In the genomic region with DNA sequence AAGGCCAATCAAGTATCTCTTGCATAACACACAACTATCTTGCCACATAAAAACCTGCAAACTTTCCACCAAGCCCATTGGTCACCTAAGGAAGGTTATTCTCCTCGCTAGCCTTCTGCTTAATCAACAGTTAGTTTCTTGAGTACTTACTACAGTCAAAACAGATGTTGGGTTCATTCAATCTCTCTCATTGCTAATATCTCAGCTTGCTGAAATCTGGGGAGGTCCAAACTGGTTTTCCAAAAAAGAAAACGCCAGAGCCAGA, we compare ENCODE assay signal across 25 cellular contexts.
DNase-seq lines count a peak whose midpoint lies in the region; ATAC-seq and TF ChIP-seq lines count a peak whose summit lies in the region.
"Had no signal": no experiment of that assay in that cellular context is flagged by ENCODE, and none has a peak within 500 bp of the region (broad histone marks: within the 10 kb centered on the region; RNA-seq: fewer than 3 reads in every experiment).

No MANE protein-coding gene starts in this region.

- TF ChIP-seq CTCF in HEK293 (tag by site-specific recombination; IDR thresholded peaks at IDR 0.05), result no peak
- no peak for TF ChIP-seq CTCF in ascending aorta (IDR thresholded peaks at IDR 0.05)
- no peak for TF ChIP-seq CTCF in gastrocnemius medialis (IDR thresholded peaks at IDR 0.05 in 4 of 5, conservative IDR thresholded peaks at IDR 0.05 in 1 of 5)
- no peak for TF ChIP-seq CTCF in ovary (IDR thresholded peaks at IDR 0.05)

- H3K4me3 ChIP-seq in HEK293 (ENCODE audit: low read depth, low read length), result no peak overlapping the region
- H3K4me3 ChIP-seq in ascending aorta, result no peak overlapping the region
- no peak overlapping the region for H3K4me3 ChIP-seq in gastrocnemius medialis
- H3K4me3 ChIP-seq in ovary, result no peak overlapping the region
- H3K4me3 ChIP-seq: BLaER1, GM12878 had no signal

- H3K27ac ChIP-seq in HEK293 (ENCODE audit: extremely low read depth, low read depth, low read length) (no peak overlapping the region), ascending aorta (peak overlapping the region; percentile 2 to 81), gastrocnemius medialis (peak overlapping the region; percentile 84 to 97 (median 91)), ovary (no peak overlapping the region)
- H3K27ac ChIP-seq: BLaER1 had no signal

- WGBS in ovary, 3 donors, result 82 to 92% (median 91%) methylated on average over 2 of the region's 2 CpGs

- H3K4me1 ChIP-seq in HEK293 (ENCODE audit: control insufficient read depth, insufficient read depth, low read length), result no peaks in the 10 kb centered on the region
- peaks cover 0 to 15% of the 10 kb centered on the region in 2 donors for H3K4me1 ChIP-seq in ascending aorta
- H3K4me1 ChIP-seq in gastrocnemius medialis, result peaks cover 43 to 52% of the 10 kb centered on the region in 2 donors
- H3K4me1 ChIP-seq in ovary (ENCODE audit: insufficient read depth), result peaks cover 11% of the 10 kb centered on the region
- H3K4me1 ChIP-seq: BLaER1 had no signal

- H3K9me3 ChIP-seq in HEK293 (ENCODE audit: control insufficient read depth, insufficient read depth, low read depth, low read length) (no peaks in the 10 kb centered on the region), ascending aorta (no peaks in the 10 kb centered on the region), gastrocnemius medialis (no peaks in the 10 kb centered on the region), ovary (no peaks in the 10 kb centered on the region)
- H3K9me3 ChIP-seq: BE2C, BLaER1 had no signal

- H3K27me3 ChIP-seq in ascending aorta (no peaks in the 10 kb centered on the region), gastrocnemius medialis (no peaks in the 10 kb centered on the region), ovary (no peaks in the 10 kb centered on the region)
- H3K27me3 ChIP-seq: BE2C, BLaER1 had no signal

- TF ChIP-seq POLR2A in gastrocnemius medialis (IDR thresholded peaks at IDR 0.05), result no peak
- no peak for TF ChIP-seq POLR2A in ovary (IDR thresholded peaks at IDR 0.05)

- POLR2A ChIA-PET in HEK293 (lab: Yijun Ruan, JAX), result no interaction called here

- TF ChIP-seq EP300 in ovary (IDR thresholded peaks at IDR 0.05), result no peak

- intact Hi-C loops in ascending aorta (cut with DNase I) (no loop called here), gastrocnemius medialis (cut with DNase I; ENCODE audit: low total_unique reads) (no loop called here), left ventricle myocardium superior (cut with micrococcal nuclease) (no loop called here), ovary (cut with DNase I) (no loop called here)

- in situ Hi-C loops in gastrocnemius medialis (cut with MboI; ENCODE audit: low sequenced_read_pairs in 4 of 4), result no loop called here

- DNase-seq in ascending aorta (ENCODE audit: low spot score in 2 of 2) (no peak), left lobe of liver (ENCODE audit: low spot score) (no peak), gastrocnemius medialis (no peak), activated T-cell treated with anti-CD3 and anti-CD28 coated beads for 4 hours (no peak), SW480 (ENCODE audit: low spot score) (no peak), left ventricle myocardium superior (no peak), ovary (no peak)
- DNase-seq: 8988T; ACHN; BE2C; C1 segment of cervical spinal cord; CD4-positive, alpha-beta memory T cell; CD4-positive, CD25-positive, alpha-beta regulatory T cell; CD8-positive, alpha-beta memory T cell; COR-L47; DMS 273 treated with DMSO at 0.1 percent for 48 hours; DMS153; DMS53; DMS79; DND-41; EL; GDM1 had no signal

- CTCF ChIA-PET in HEK293 (lab: Yijun Ruan, JAX), result interaction anchor here (1.0 kb wide), 1 partner anchor 18 kb away, joined by 4 read pairs; no protein-coding TSS in a partner anchor

- H3K36me3 ChIP-seq in HEK293 (ENCODE audit: control insufficient read depth in 2 of 2, insufficient read depth in 1 of 2, low read length in 2 of 2) (peaks cover 0 to 15% of the 10 kb centered on the region in 2 experiments; a peak in 2 of 3 replicates), ascending aorta (no peaks in the 10 kb centered on the region), gastrocnemius medialis (no peaks in the 10 kb centered on the region), ovary (no peaks in the 10 kb centered on the region)
- H3K36me3 ChIP-seq: BE2C had no signal

- peak; percentile 63 for ATAC-seq in left lobe of liver
- ATAC-seq in gastrocnemius medialis, result no peak
- ATAC-seq in left ventricle myocardium superior, result no peak
- ATAC-seq: GM12878 had no signal

TF ChIP-seq in HEK293, 187 proteins besides CTCF, POLR2A, EP300 and RAD21:
- TF ChIP-seq ZSCAN23 (tag by site-specific recombination; IDR thresholded peaks at IDR 0.05) (no peak), SCRT2 (tag by site-specific recombination; IDR thresholded peaks at IDR 0.05) (0 out of 2 replicates have a peak, but pooled peaks have one; percentile 37), ZNF544 (tag by site-specific recombination; IDR thresholded peaks at IDR 0.05) (no peak), ZNF785 (tag by site-specific recombination; IDR thresholded peaks at IDR 0.05) (no peak), ZNF324 (tag by site-specific recombination; IDR thresholded peaks at IDR 0.05) (no peak), EGR2 (tag by site-specific recombination; IDR thresholded peaks at IDR 0.05; ENCODE audit: low read depth) (no peak), ZNF473 (tag by site-specific recombination; IDR thresholded peaks at IDR 0.05) (no peak)
- TF ChIP-seq, protein P1, sequence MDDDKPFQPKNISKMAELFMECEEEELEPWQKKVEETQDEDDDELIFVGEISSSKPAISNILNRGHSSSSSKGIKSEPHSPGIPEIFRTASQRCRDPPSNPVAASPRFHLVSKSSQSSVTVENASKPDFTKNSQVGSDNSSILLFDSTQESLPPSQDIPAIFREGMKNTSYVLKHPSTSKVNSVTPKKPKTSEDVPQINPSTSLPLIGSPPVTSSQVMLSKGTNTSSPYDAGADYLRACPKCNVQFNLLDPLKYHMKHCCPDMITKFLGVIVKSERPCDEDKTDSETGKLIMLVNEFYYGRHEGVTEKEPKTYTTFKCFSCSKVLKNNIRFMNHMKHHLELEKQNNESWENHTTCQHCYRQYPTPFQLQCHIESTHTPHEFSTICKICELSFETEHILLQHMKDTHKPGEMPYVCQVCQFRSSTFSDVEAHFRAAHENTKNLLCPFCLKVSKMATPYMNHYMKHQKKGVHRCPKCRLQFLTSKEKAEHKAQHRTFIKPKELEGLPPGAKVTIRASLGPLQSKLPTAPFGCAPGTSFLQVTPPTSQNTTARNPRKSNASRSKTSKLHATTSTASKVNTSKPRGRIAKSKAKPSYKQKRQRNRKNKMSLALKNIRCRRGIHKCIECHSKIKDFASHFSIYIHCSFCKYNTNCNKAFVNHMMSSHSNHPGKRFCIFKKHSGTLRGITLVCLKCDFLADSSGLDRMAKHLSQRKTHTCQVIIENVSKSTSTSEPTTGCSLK (tag by site-specific recombination; IDR thresholded peaks at IDR 0.05), result no peak
TF ChIP-seq in HEK293: peak in this region for 1.

Comparison
In these comparisons a context has a peak if more than half of its experiments do, and no peak if none do; other contexts are left out.
1. H3K27ac ChIP-seq: peak in ascending aorta (2 of 2) and gastrocnemius medialis (4 of 4); none in HEK293 (single experiment) and ovary (0 of 2).